ENCODE assay signal across 8 cellular contexts in the genomic region with DNA sequence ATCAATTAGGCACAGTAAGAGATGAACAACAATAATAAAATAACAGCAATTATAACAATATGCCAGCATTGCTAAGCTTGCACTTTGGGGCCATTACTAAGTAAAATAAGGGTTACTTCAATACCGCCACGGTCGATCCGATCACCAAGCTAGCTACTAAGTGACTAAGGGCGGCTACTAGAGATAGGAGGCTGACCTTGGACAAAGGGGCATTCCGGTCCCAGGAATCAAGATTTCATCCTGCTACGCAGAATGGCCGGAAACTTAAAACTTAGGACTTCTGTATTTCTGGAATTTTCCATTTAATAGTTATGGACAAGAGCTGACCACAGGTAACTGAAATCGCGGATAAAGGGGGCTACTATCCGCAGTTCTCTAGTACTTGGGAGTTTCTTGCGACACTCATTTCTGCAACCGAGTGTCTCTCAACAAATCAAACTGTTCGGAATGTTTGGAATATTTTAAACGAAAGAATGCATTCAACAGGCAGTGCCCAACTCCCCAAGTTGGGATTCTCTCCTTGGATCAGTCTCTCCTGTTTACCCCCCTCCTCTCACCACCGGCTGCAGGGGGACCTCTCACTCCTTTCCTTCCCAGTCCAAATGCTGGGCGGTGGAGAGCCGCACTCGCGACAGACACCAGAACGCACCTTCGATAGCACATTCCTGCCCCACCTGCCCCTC. TPM values are rescaled to one million over a fixed set of nuclear protein-coding genes. Genes with fewer than 3 reads are reported as not detected.
DNase-seq lines count a peak whose midpoint lies in the region; ATAC-seq and TF ChIP-seq lines count a peak whose summit lies in the region.

No MANE protein-coding gene starts in this region.

- no peak for TF ChIP-seq POLR2A in vagina (IDR thresholded peaks at IDR 0.05)

- ATAC-seq in GM21717 (IDR thresholded peaks at IDR 0.05; ENCODE audit: unreplicated experiment) = no peak
- ATAC-seq in HG02973 (IDR thresholded peaks at IDR 0.05; ENCODE audit: unreplicated experiment) = no peak

- H3K36me3 ChIP-seq in vagina = no peaks in the 10 kb centered on the region

- peak overlapping the region; percentile 82 to 98 for H3K4me3 ChIP-seq in vagina

- peak overlapping the region; percentile 62 for H3K27ac Mint-ChIP-seq in Calu3 (ENCODE audit: unreplicated experiment)
- H3K27ac Mint-ChIP-seq in mesothelial cell of epicardium = peak overlapping the region; percentile 91

- H3K4me1 Mint-ChIP-seq in Calu3 (ENCODE audit: low read depth, unreplicated experiment) (peaks cover 20% of the 10 kb centered on the region), mesothelial cell of epicardium (peaks cover 52% of the 10 kb centered on the region)

- TF ChIP-seq CTCF in Calu3 (IDR thresholded peaks at IDR 0.05; ENCODE audit: unreplicated experiment) = no peak
- no peak for TF ChIP-seq CTCF in mesothelial cell of epicardium (IDR thresholded peaks at IDR 0.05; ENCODE audit: unreplicated experiment)
- no peak for TF ChIP-seq CTCF in vagina (IDR thresholded peaks at IDR 0.05)

- no peaks in the 10 kb centered on the region for H3K9me3 ChIP-seq in vagina

- intact Hi-C loops in Calu3 (cut with micrococcal nuclease; ENCODE audit: unreplicated experiment) = no loop called here
- intact Hi-C loops in vagina (cut with DNase I) = no loop called here

- H3K27me3 Mint-ChIP-seq in Calu3 (ENCODE audit: unreplicated experiment) = peaks cover 40% of the 10 kb centered on the region
- no peaks in the 10 kb centered on the region for H3K27me3 Mint-ChIP-seq in mesothelial cell of epicardium (ENCODE audit: low read depth)

- no peaks in the 10 kb centered on the region for H3K9me3 Mint-ChIP-seq in Calu3 (ENCODE audit: low read depth, unreplicated experiment)
- H3K9me3 Mint-ChIP-seq in mesothelial cell of epicardium = no peaks in the 10 kb centered on the region

- TSS peak; percentile 38 for BruUV-seq in Calu3 (replicated peaks; lab: Mats Ljungman, UMichigan)

- H3K4me3 Mint-ChIP-seq in Calu3 (ENCODE audit: low read depth, unreplicated experiment) (peak overlapping the region; percentile 93), mesothelial cell of epicardium (peak overlapping the region; percentile 97)

- H3K4me1 ChIP-seq in vagina = peaks cover 37% of the 10 kb centered on the region

- H3K36me3 Mint-ChIP-seq in Calu3 (ENCODE audit: insufficient read depth, unreplicated experiment) = peaks cover 23% of the 10 kb centered on the region
- no peaks in the 10 kb centered on the region for H3K36me3 Mint-ChIP-seq in mesothelial cell of epicardium

- DNase-seq in Calu3 (peak; percentile 29), NCI-H2227 treated with DMSO at 0.1 percent for 48 hours (lab: John Stamatoyannopoulos, UW) (peak; percentile 5), dermis blood vessel endothelial cell (peak; percentile 32), mesothelial cell of epicardium (ENCODE audit: low spot score in 2 of 2, unreplicated experiment in 2 of 2) (peak; percentile 27 to 63), vagina (ENCODE audit: extremely low spot score in 2 of 2) (no peak), NCI-H146 treated with DMSO at 0.1 percent for 48 hours (lab: John Stamatoyannopoulos, UW; ENCODE audit: unreplicated experiment) (no peak)

- CTCF ChIA-PET in Calu3 (lab: Charles Lee) = interaction anchor here (0.6 kb wide), 1 partner anchor 713 kb away, joined by 3 read pairs; no protein-coding TSS in a partner anchor

- H3K27ac ChIP-seq in vagina = peak overlapping the region; percentile 90

- H3K27me3 ChIP-seq in vagina = no peaks in the 10 kb centered on the region

RNA-seq across cellular contexts. Expression of gene HEBP1, which starts 0.6 kb away (rescaled TPM):
- total RNA-seq in Calu3 (2022) = 10.6 and 10.9 TPM in 2 replicates
- total RNA-seq in dermis blood vessel endothelial cell = 23.3 and 34.7 TPM in 2 replicates
- 55.0 to 63.5 TPM (median 58.6 TPM) in 3 replicates for total RNA-seq in mesothelial cell of epicardium
- total RNA-seq in vagina = 47.6 TPM

RNA-seq across cellular contexts. Expression of gene FAM234B, which starts 44.8 kb away (rescaled TPM):
- total RNA-seq in Calu3 (2022) (2.7 and 3.6 TPM in 2 replicates), dermis blood vessel endothelial cell (12.2 and 13.3 TPM in 2 replicates), mesothelial cell of epicardium (8.6 to 9.5 TPM (median 9.1 TPM) in 3 replicates), vagina (11.0 TPM)

RNA-seq across cellular contexts. Expression of gene GPRC5D, which starts 47.4 kb away (rescaled TPM):
- not detected in 2 replicates for total RNA-seq in Calu3 (2022)
- 0.17 TPM in 1 of 2 replicates, not detected in the other for total RNA-seq in dermis blood vessel endothelial cell
- total RNA-seq in mesothelial cell of epicardium = not detected in 3 replicates
- not detected for total RNA-seq in vagina

Comparison
In these comparisons a context has a peak if more than half of its experiments do, and no peak if none do; other contexts are left out.
1. DNase-seq: peak in Calu3 (single experiment), NCI-H2227 treated with DMSO at 0.1 percent for 48 hours (single experiment), dermis blood vessel endothelial cell (single experiment) and mesothelial cell of epicardium (2 of 2); none in vagina (0 of 2) and NCI-H146 treated with DMSO at 0.1 percent for 48 hours (single experiment).